In genomic region chr10:92915892-92916291, GRCh38 we compare ENCODE assay signal across 33 cellular contexts.
"Had no signal": no experiment of that assay in that cellular context is flagged by ENCODE, and none has a peak within 500 bp of the region (broad histone marks: within the 10 kb centered on the region; RNA-seq: fewer than 3 reads in every experiment).

No MANE protein-coding gene starts in this region.

- H3K4me1 ChIP-seq: esophagus muscularis mucosa, foreskin keratinocyte, gastroesophageal sphincter had no signal

- H3K27me3 ChIP-seq: brain microvascular endothelial cell, dorsolateral prefrontal cortex, esophagus muscularis mucosa, gastroesophageal sphincter, heart right ventricle had no signal

- H3K27ac ChIP-seq: brain microvascular endothelial cell, coronary artery, dorsolateral prefrontal cortex, esophagus muscularis mucosa, foreskin keratinocyte, gastroesophageal sphincter, heart right ventricle, WERI-Rb-1 had no signal

- H3K4me3 ChIP-seq: coronary artery, dorsolateral prefrontal cortex, esophagus muscularis mucosa, gastroesophageal sphincter, heart right ventricle had no signal

- H3K36me3 ChIP-seq: brain microvascular endothelial cell had no signal

- H3K27me3 Mint-ChIP-seq: activated B cell treated with CpG ODN at 0.5 μM for 24 hours; activated CD8-positive, alpha-beta T cell treated with anti-CD3 and anti-CD28 coated beads for 36 hours; activated naive CD8-positive, alpha-beta T cell; activated T-helper 17 cell treated with anti-CD3 and anti-CD28 coated beads, Interleukin-2, amount 50 U/mL, for 72 hours; central memory CD8-positive, alpha-beta T cell; dendritic cell treated with granulocyte-macrophage colony-stimulating factor and Interleukin-4, amounts not matched to agents 40 ng/mL and 50 ng/mL, for 4 days; T-helper 17 cell had no signal

- ATAC-seq: activated CD4-positive, CD25-positive, alpha-beta regulatory T cell treated with anti-CD3 and anti-CD28 coated beads, Interleukin-2, amount 50 U/mL, for 24 hours; activated CD8-positive, alpha-beta T cell treated with anti-CD3 and anti-CD28 coated beads for 36 hours; activated T-cell treated with anti-CD3 and anti-CD28 coated beads, Interleukin-2, amount 50 U/mL, for 4 hours; activated T-helper 17 cell treated with anti-CD3 and anti-CD28 coated beads, Interleukin-2, amount 50 U/mL, for 72 hours; foreskin keratinocyte; gastroesophageal sphincter; T-helper 17 cell had no signal

- H3K4me1 Mint-ChIP-seq: activated B cell treated with CpG ODN at 0.5 μM for 24 hours; activated T-helper 17 cell treated with anti-CD3 and anti-CD28 coated beads, Interleukin-2, amount 50 U/mL, for 72 hours had no signal

- FAIRE-seq: astrocyte, bronchial epithelial cell had no signal

- H3K27ac Mint-ChIP-seq: activated B cell treated with CpG ODN at 0.5 μM for 24 hours; activated CD8-positive, alpha-beta T cell treated with anti-CD3 and anti-CD28 coated beads for 36 hours; activated naive CD8-positive, alpha-beta T cell; activated T-helper 17 cell treated with anti-CD3 and anti-CD28 coated beads, Interleukin-2, amount 50 U/mL, for 72 hours; dendritic cell treated with granulocyte-macrophage colony-stimulating factor and Interleukin-4, amounts not matched to agents 40 ng/mL and 50 ng/mL, for 4 days; T-helper 17 cell; T-helper 2 cell treated with Interferon-gamma antibody and Interleukin-4, amounts not matched to agents 5 μg/mL and 100 μg/mL, for 36 hours had no signal

- DNase-seq: activated B cell treated with CpG ODN at 0.5 μM for 24 hours; activated CD4-positive, alpha-beta T cell treated with anti-CD3 and anti-CD28 coated beads for 48 hours; activated CD4-positive, alpha-beta T cell treated with anti-CD3 and anti-CD28 coated beads, Interleukin-2, amount 50 U/mL, for 1 hour; activated CD4-positive, alpha-beta T cell treated with anti-CD3 and anti-CD28 coated beads, Interleukin-2, amount 50 U/mL, for 48 hours; activated CD8-positive, alpha-beta memory T cell treated with anti-CD3 and anti-CD28 coated beads for 24 hours; activated CD8-positive, alpha-beta T cell treated with anti-CD3 and anti-CD28 coated beads for 36 hours; activated effector memory CD4-positive, alpha-beta T cell treated with Interleukin-2 at 50 U/mL for 16 hours; activated gamma-delta T cell treated with Interleukin-2 at 50 U/mL for 16 hours; activated naive CD4-positive, alpha-beta T cell treated with anti-CD3 and anti-CD28 coated beads, Interleukin-2, amount 50 U/mL, for 16 hours; activated naive CD4-positive, alpha-beta T cell treated with Interleukin-2 at 50 U/mL for 16 hours; activated T-cell treated with anti-CD3 and anti-CD28 coated beads, Interleukin-2, amount 50 U/mL, for 4 hours; amniotic stem cell; anterior cingulate cortex; brain microvascular endothelial cell; dorsolateral prefrontal cortex; effector memory CD4-positive, alpha-beta T cell; erythroblast; foreskin keratinocyte; heart right ventricle; T-helper 17 cell; T1000; WERI-Rb-1 had no signal

- H3K4me3 Mint-ChIP-seq: activated B cell treated with CpG ODN at 0.5 μM for 24 hours; activated CD8-positive, alpha-beta T cell treated with anti-CD3 and anti-CD28 coated beads for 36 hours; activated naive CD8-positive, alpha-beta T cell; activated T-cell treated with anti-CD3 and anti-CD28 coated beads, Interleukin-2, amount 50 U/mL, for 4 hours; activated T-helper 17 cell treated with anti-CD3 and anti-CD28 coated beads, Interleukin-2, amount 50 U/mL, for 72 hours; central memory CD8-positive, alpha-beta T cell; dendritic cell treated with granulocyte-macrophage colony-stimulating factor and Interleukin-4, amounts not matched to agents 40 ng/mL and 50 ng/mL, for 4 days; T-helper 17 cell; T-helper 2 cell treated with Interferon-gamma antibody and Interleukin-4, amounts not matched to agents 5 μg/mL and 100 μg/mL, for 36 hours had no signal

- H3K9me3 Mint-ChIP-seq: central memory CD8-positive, alpha-beta T cell had no signal
